ENCODE assay signal across 10 cellular contexts in the genomic region with DNA sequence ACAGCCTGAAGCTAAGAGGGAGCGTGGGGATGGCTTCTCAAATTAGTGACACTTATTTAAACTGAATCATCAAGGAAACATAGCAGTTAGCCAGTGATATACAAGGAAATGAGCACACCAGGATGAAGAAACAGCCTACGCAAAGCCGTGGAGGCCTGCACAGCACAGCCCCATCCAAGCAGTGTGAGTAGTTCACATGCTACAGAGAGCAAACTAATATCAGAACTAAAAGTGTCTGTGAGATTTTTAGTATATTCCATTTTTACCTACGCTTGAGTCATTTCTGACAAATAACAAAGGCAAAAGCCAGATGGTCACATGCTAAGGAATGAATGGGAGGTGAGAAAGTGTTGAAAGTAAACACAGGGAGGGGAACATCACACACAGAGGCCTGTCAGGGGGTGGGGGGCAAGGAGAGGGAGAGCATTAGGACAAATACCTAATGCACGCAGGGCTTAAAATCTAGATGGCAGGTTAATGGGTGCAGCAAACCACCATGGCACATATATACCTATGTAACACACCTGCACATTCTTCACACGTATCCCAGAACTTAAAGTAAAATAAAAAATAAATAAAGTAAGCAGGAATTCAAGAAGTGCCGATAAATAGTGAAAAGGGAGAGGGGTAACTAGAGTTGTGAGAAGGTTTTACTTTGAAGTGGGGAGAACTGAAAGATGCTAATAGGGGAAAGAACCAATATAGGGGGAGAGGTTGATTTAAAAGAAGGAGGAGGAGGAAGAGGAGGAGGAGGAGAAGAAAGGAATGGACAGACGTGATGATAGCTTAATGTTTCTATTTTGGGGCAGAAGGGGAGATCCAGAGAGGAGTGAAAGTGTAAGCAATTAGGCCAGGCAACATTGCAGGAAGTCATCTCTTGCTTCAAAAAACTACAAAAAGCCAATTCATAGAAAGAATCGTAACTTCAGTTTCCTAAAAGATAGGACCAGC.
DNase-seq lines count a peak whose midpoint lies in the region; ATAC-seq and TF ChIP-seq lines count a peak whose summit lies in the region.
"Had no signal": no experiment of that assay in that cellular context is flagged by ENCODE, and none has a peak within 500 bp of the region (broad histone marks: within the 10 kb centered on the region; RNA-seq: fewer than 3 reads in every experiment).

No MANE protein-coding gene starts in this region.

- peak; percentile 93 for ATAC-seq in GM18498 (IDR thresholded peaks at IDR 0.05; ENCODE audit: unreplicated experiment)
- ATAC-seq in GM21825 (IDR thresholded peaks at IDR 0.05; ENCODE audit: unreplicated experiment), result peak; percentile 88
- ATAC-seq: HCT116 had no signal

- H2AFZ ChIP-seq in fibroblast of lung (ENCODE audit: low read length), result peak overlapping the region; percentile 19

- H4K20me1 ChIP-seq in fibroblast of lung (ENCODE audit: control insufficient read depth, extremely low read depth, insufficient read depth, low read length), result no peaks in the 10 kb centered on the region

- H3K9ac ChIP-seq in fibroblast of lung (ENCODE audit: insufficient read depth, low read length), result no peak overlapping the region

- H3K27me3 ChIP-seq in fibroblast of lung (ENCODE audit: control insufficient read depth, insufficient read depth, low read length), result no peaks in the 10 kb centered on the region
- H3K27me3 ChIP-seq: cardiac muscle cell had no signal

- no peaks in the 10 kb centered on the region for H3K79me2 ChIP-seq in fibroblast of lung (ENCODE audit: control insufficient read depth, insufficient read depth, low read length)

- H3K4me3 ChIP-seq in fibroblast of lung (replicated peaks in 1 of 4; ENCODE audit: control extremely low read depth in 1 of 4, insufficient read depth in 1 of 4, low read depth in 3 of 4, low read length in 4 of 4), result no peak overlapping the region
- H3K4me3 ChIP-seq: cardiac muscle cell had no signal

- no peaks in the 10 kb centered on the region for H3K4me1 ChIP-seq in fibroblast of lung (ENCODE audit: control insufficient read depth, extremely low read depth, insufficient read depth, low read length)

- no peak overlapping the region for H3K27ac ChIP-seq in fibroblast of lung (ENCODE audit: insufficient read depth, low read length)
- H3K27ac ChIP-seq: cardiac muscle cell had no signal

- H3K9me3 ChIP-seq in fibroblast of lung (ENCODE audit: control insufficient read depth, insufficient read depth, low read depth, low read length), result no peaks in the 10 kb centered on the region

- H3K4me2 ChIP-seq in fibroblast of lung (ENCODE audit: extremely low read depth, insufficient read depth, low read length), result no peak overlapping the region

- no peak for TF ChIP-seq CTCF in fibroblast of lung (conservative IDR thresholded peaks at IDR 0.05 in 1 of 2, IDR thresholded peaks at IDR 0.05 in 1 of 2; ENCODE audit: low read depth in 1 of 2, low read length in 2 of 2)

- DNase-seq in NCI-H460 (ENCODE audit: extremely low read depth, low read depth) (peak; percentile 56), fibroblast of lung (ENCODE audit: low read depth in 2 of 2) (peak; percentile 12 to 28), HuH-7.5 (ENCODE audit: low spot score) (no peak), foreskin melanocyte (no peak), DMS 273 (lab: John Stamatoyannopoulos, UW; ENCODE audit: unreplicated experiment) (no peak), OCI-M2 (lab: John Stamatoyannopoulos, UW; ENCODE audit: unreplicated experiment) (no peak)

- H3K36me3 ChIP-seq in fibroblast of lung (ENCODE audit: control insufficient read depth, insufficient read depth, low read length), result no peaks in the 10 kb centered on the region
- H3K36me3 ChIP-seq: cardiac muscle cell had no signal

Comparison
In these comparisons a context has a peak if more than half of its experiments do, and no peak if none do; other contexts are left out.
1. DNase-seq: peak in NCI-H460 (single experiment) and fibroblast of lung (2 of 2); none in HuH-7.5 (single experiment), foreskin melanocyte (single experiment), DMS 273 (single experiment) and OCI-M2 (single experiment).